ENCODE assay signal across 8 cellular contexts in genomic region chr1:155979525-155980343, GRCh38. TPM values are rescaled to one million over a fixed set of nuclear protein-coding genes. Genes with fewer than 3 reads are reported as not detected.
DNase-seq lines count a peak whose midpoint lies in the region; ATAC-seq and TF ChIP-seq lines count a peak whose summit lies in the region.

No MANE protein-coding gene starts in this region.

- peak overlapping the region; percentile 97 for H3K9ac ChIP-seq in GM23248

- DNase-seq in GM23248 (peak; percentile 63), SJCRH30 (no peak), esophagus squamous epithelium (lab: John Stamatoyannopoulos, UW) (no peak), ovary (no peak), middle frontal gyrus (ENCODE audit: extremely low spot score, low spot score) (no peak), inferior parietal cortex (ENCODE audit: extremely low spot score) (no peak), HuH-7.5 (ENCODE audit: low spot score) (no peak)

- H4K20me1 ChIP-seq in GM23248 (ENCODE audit: insufficient read depth), result 0 out of 2 replicates have a peak, but pooled peaks cover 4% of the 10 kb centered on the region

- 15 to 16% methylated on average over 5 of the region's 5 CpGs for WGBS in GM23248 (ENCODE audit: low coverage in 1 of 2, low lambda C conversion rate in 2 of 2, missing lambda C conversion rate in 2 of 2), 2 experiments
- WGBS in esophagus squamous epithelium, 2 donors, result 0 to 10% methylated on average over 1 to 3 of the region's 5 CpGs
- WGBS in ovary, 3 donors, result 35 to 59% (median 50%) methylated on average over 5 of the region's 5 CpGs

- intact Hi-C loops in esophagus squamous epithelium (cut with DNase I) (no loop called here), ovary (cut with DNase I) (loop anchor here (5.0 kb wide), 2 partner anchors 37 to 117 kb away; partner anchors contain the start of gene RXFP4 (in 4 of the 4))

- TF ChIP-seq CTCF in esophagus squamous epithelium (IDR thresholded peaks at IDR 0.05) (no peak), ovary (IDR thresholded peaks at IDR 0.05) (no peak)

- peaks cover 62% of the 10 kb centered on the region for H3F3A ChIP-seq in GM23248 (ENCODE audit: insufficient read depth)

- no peak for TF ChIP-seq EP300 in ovary (IDR thresholded peaks at IDR 0.05)

- H3K27ac ChIP-seq in GM23248, result peak overlapping the region; percentile 96
- peak overlapping the region; percentile 96 for H3K27ac ChIP-seq in SJCRH30
- H3K27ac ChIP-seq in esophagus squamous epithelium, result peak overlapping the region; percentile 90 to 98 (median 96)
- peak overlapping the region; percentile 75 to 91 for H3K27ac ChIP-seq in ovary

- ATAC-seq in GM18873 (IDR thresholded peaks at IDR 0.05; ENCODE audit: low FRiP score, unreplicated experiment), result no peak

- in situ Hi-C loops in GM23248 (cut with MboI), result no loop called here

- H3K4me1 ChIP-seq in GM23248 (ENCODE audit: insufficient read depth), result peaks cover 46% of the 10 kb centered on the region
- peaks cover 39% of the 10 kb centered on the region for H3K4me1 ChIP-seq in SJCRH30
- peaks cover 66 to 94% (median 67%) of the 10 kb centered on the region in 3 donors for H3K4me1 ChIP-seq in esophagus squamous epithelium
- H3K4me1 ChIP-seq in ovary (ENCODE audit: insufficient read depth), result peaks cover 25% of the 10 kb centered on the region

- peaks cover 85% of the 10 kb centered on the region for H3K79me2 ChIP-seq in GM23248 (ENCODE audit: insufficient read depth)

- no peaks in the 10 kb centered on the region for H3K9me2 ChIP-seq in GM23248 (ENCODE audit: insufficient read depth)

- peak overlapping the region; percentile 97 for H3K4me2 ChIP-seq in GM23248 (ENCODE audit: unreplicated experiment)

- H2AFZ ChIP-seq in GM23248, result no peak overlapping the region

- 0 out of 2 replicates have a peak, but pooled peaks cover 2% of the 10 kb centered on the region for H3K36me3 ChIP-seq in GM23248 (ENCODE audit: low read depth)
- H3K36me3 ChIP-seq in SJCRH30, result peaks cover 5% of the 10 kb centered on the region; the same call in 1 of the 2 replicates
- no peaks in the 10 kb centered on the region for H3K36me3 ChIP-seq in esophagus squamous epithelium
- H3K36me3 ChIP-seq in ovary, result no peaks in the 10 kb centered on the region

- H3K9me3 ChIP-seq in GM23248 (ENCODE audit: low read depth) (no peaks in the 10 kb centered on the region), SJCRH30 (replicated peaks) (no peaks in the 10 kb centered on the region), esophagus squamous epithelium (no peaks in the 10 kb centered on the region), ovary (no peaks in the 10 kb centered on the region)

- H3K4me3 ChIP-seq in GM23248, result peak overlapping the region; percentile 94
- peak overlapping the region; percentile 97 for H3K4me3 ChIP-seq in SJCRH30
- H3K4me3 ChIP-seq in esophagus squamous epithelium, result peak overlapping the region; percentile 80 to 98 (median 86)
- H3K4me3 ChIP-seq in ovary, result peak overlapping the region; percentile 78

- H3K27me3 ChIP-seq in GM23248 (replicated peaks; ENCODE audit: insufficient read depth) (no peaks in the 10 kb centered on the region), SJCRH30 (no peaks in the 10 kb centered on the region), esophagus squamous epithelium (no peaks in the 10 kb centered on the region), ovary (no peaks in the 10 kb centered on the region)

- TF ChIP-seq POLR2A in esophagus squamous epithelium (IDR thresholded peaks at IDR 0.05), result no peak
- TF ChIP-seq POLR2A in ovary (IDR thresholded peaks at IDR 0.05), result no peak

RNA-seq across cellular contexts. Expression of gene ARHGEF2, which starts 1.4 kb away (rescaled TPM):
- 136 and 139 TPM in 2 replicates for total RNA-seq in GM23248 (2014; rRNA removed; shearing (Covaris generic))
- polyA plus RNA-seq in GM23248 (2016; fragmentation: Nextera tagmentation; extraction: Ambion mirVana), result 76.7 and 77.7 TPM in 2 replicates
- 152 and 167 TPM in 2 replicates for total RNA-seq in SJCRH30 (2014; rRNA removed; shearing (Covaris generic))
- 10 to 100 TPM; 22.6 to 38.3 (median 27.5) TPM for total RNA-seq in esophagus squamous epithelium
- 100 to 1,000 TPM in 1 of 7 donors, 10 to 100 TPM in 6; 41.0 to 221 (median 63.3) TPM for total RNA-seq in ovary
- polyA plus RNA-seq in ovary, result 100 to 1,000 TPM in 1 of 2 donors, 10 to 100 TPM in 1; 36.3 to 108 TPM

RNA-seq across cellular contexts. Expression of gene RXFP4, which starts 38.3 kb away (rescaled TPM):
- total RNA-seq in GM23248 (2014; rRNA removed; shearing (Covaris generic)), result not detected in 2 replicates
- polyA plus RNA-seq in GM23248 (2016; fragmentation: Nextera tagmentation; extraction: Ambion mirVana), result 0.20 and 0.39 TPM in 2 replicates
- total RNA-seq in SJCRH30 (2014; rRNA removed; shearing (Covaris generic)), result 0.08 TPM in 1 of 2 replicates, not detected in the other
- not detected for total RNA-seq in esophagus squamous epithelium
- not detected for total RNA-seq in ovary
- not detected for polyA plus RNA-seq in ovary

RNA-seq across cellular contexts. Expression of gene SSR2, which starts 41.0 kb away (rescaled TPM):
- 433 and 695 TPM in 2 replicates for total RNA-seq in GM23248 (2014; rRNA removed; shearing (Covaris generic))
- polyA plus RNA-seq in GM23248 (2016; fragmentation: Nextera tagmentation; extraction: Ambion mirVana) (318 and 327 TPM in 2 replicates), ovary (100 to 1,000 TPM; 465 to 601 TPM)
- 170 and 183 TPM in 2 replicates for total RNA-seq in SJCRH30 (2014; rRNA removed; shearing (Covaris generic))
- total RNA-seq in esophagus squamous epithelium (100 to 1,000 TPM; 115 to 215 (median 179) TPM), ovary (100 to 1,000 TPM; 261 to 496 (median 272) TPM)

RNA-seq across cellular contexts. Expression of gene KHDC4, which starts 45.5 kb away (rescaled TPM):
- total RNA-seq in GM23248 (2014; rRNA removed; shearing (Covaris generic)), result 24.2 TPM in 2 replicates
- polyA plus RNA-seq in GM23248 (2016; fragmentation: Nextera tagmentation; extraction: Ambion mirVana) (25.3 and 27.8 TPM in 2 replicates), ovary (10 to 100 TPM; 35.4 to 47.1 TPM)
- 36.4 and 52.1 TPM in 2 replicates for total RNA-seq in SJCRH30 (2014; rRNA removed; shearing (Covaris generic))
- total RNA-seq in esophagus squamous epithelium (10 to 100 TPM; 12.4 to 48.1 (median 33.9) TPM), ovary (10 to 100 TPM; 38.1 to 61.1 (median 46.4) TPM)
